Comparison of ENCODE assay signal across 14 cellular contexts in genomic region chr19:45547965-45548609, GRCh38. TPM values are rescaled to one million over a fixed set of nuclear protein-coding genes. Genes with fewer than 3 reads are reported as not detected.
DNase-seq lines count a peak whose midpoint lies in the region; ATAC-seq, FAIRE-seq and TF ChIP-seq lines count a peak whose summit lies in the region.
"Had no signal": no experiment of that assay in that cellular context is flagged by ENCODE, and none has a peak within 500 bp of the region (broad histone marks: within the 10 kb centered on the region; RNA-seq: fewer than 3 reads in every experiment).

No MANE protein-coding gene starts in this region.

- no peak for TF ChIP-seq CTCF in A549 (IDR thresholded peaks at IDR 0.05)
- TF ChIP-seq CTCF in astrocyte of the spinal cord (IDR thresholded peaks at IDR 0.05; ENCODE audit: low read depth, low read length), result no peak
- no peak for TF ChIP-seq CTCF in progenitor cell of endocrine pancreas (IDR thresholded peaks at IDR 0.05; ENCODE audit: unreplicated experiment)
- no peak for TF ChIP-seq CTCF in BE2C (IDR thresholded peaks at IDR 0.05; ENCODE audit: low read depth, low read length)

- H3K4me3 Mint-ChIP-seq in progenitor cell of endocrine pancreas (ENCODE audit: low read depth), result no peak overlapping the region
- H3K4me3 Mint-ChIP-seq: endodermal cell had no signal

- no peak for TF ChIP-seq EP300 in A549 (IDR thresholded peaks at IDR 0.05)

- no peak overlapping the region for H3K4me3 ChIP-seq in A549
- H3K4me3 ChIP-seq in astrocyte of the spinal cord (ENCODE audit: low read depth, low read length), result no peak overlapping the region
- H3K4me3 ChIP-seq in BE2C (ENCODE audit: low read depth, low read length), result no peak overlapping the region
- H3K4me3 ChIP-seq: BLaER1, lung had no signal

- DNase-seq in A549 (ENCODE audit: low read depth in 1 of 2, low spot score in 1 of 2), result peak; percentile 91 to 93
- peak; percentile 22 for DNase-seq in HEK293T (ENCODE audit: extremely low spot score)
- peak; percentile 35 for DNase-seq in astrocyte of the spinal cord (ENCODE audit: low read depth, low spot score)
- DNase-seq in kidney tubule cell (ENCODE audit: low spot score), result peak; percentile 69
- no peak for DNase-seq in progenitor cell of endocrine pancreas (ENCODE audit: low spot score, unreplicated experiment)
- DNase-seq in BE2C, result no peak
- DNase-seq in RPMI8226, result no peak
- DNase-seq: activated naive CD4-positive, alpha-beta T cell treated with anti-CD3 and anti-CD28 coated beads, Interleukin-2, amount 50 U/mL, for 16 hours; endodermal cell; stimulated activated naive CD4-positive, alpha-beta T cell had no signal

- 44% methylated on average over 9 of the region's 9 CpGs for WGBS in A549 (ENCODE audit: missing lambda C conversion rate)

- in situ Hi-C loops in astrocyte of the spinal cord (cut with HindIII; ENCODE audit: low sequenced_read_pairs), result no loop called here

- peak; percentile 80 for FAIRE-seq in A549 (lab: Jason Lieb, UNC)

- peak overlapping the region; percentile 50 for H3K4me2 ChIP-seq in A549
- H3K4me2 ChIP-seq: BLaER1 had no signal

- CTCF ChIA-PET in A549 (lab: Yijun Ruan, JAX) (interaction anchor here (1.0 to 4.6 kb wide), 12 partner anchors 10 to 95 kb away, joined by 3 to 28 read pairs (median 4); no protein-coding TSS in a partner anchor), HEK293T (lab: Yijun Ruan, JAX) (interaction anchor here (1.0 to 2.5 kb wide), 2 partner anchors 10 to 94 kb away, joined by 3 to 15 read pairs; no protein-coding TSS in a partner anchor)

- peaks cover 2% of the 10 kb centered on the region for H3K36me3 Mint-ChIP-seq in progenitor cell of endocrine pancreas (ENCODE audit: insufficient read depth)

- peak overlapping the region; percentile 68 to 84 for H3K27ac ChIP-seq in A549
- H3K27ac ChIP-seq: BLaER1 had no signal

- no peak overlapping the region for H3K27ac Mint-ChIP-seq in progenitor cell of endocrine pancreas
- H3K27ac Mint-ChIP-seq: endodermal cell had no signal

- H3K27me3 Mint-ChIP-seq in progenitor cell of endocrine pancreas, result no peaks in the 10 kb centered on the region

- TF ChIP-seq RAD21 in A549 (conservative IDR thresholded peaks at IDR 0.05 in 1 of 2, IDR thresholded peaks at IDR 0.05 in 1 of 2), result no peak

- H3K9me3 ChIP-seq in A549, result no peaks in the 10 kb centered on the region
- H3K9me3 ChIP-seq in BE2C, result no peaks in the 10 kb centered on the region
- H3K9me3 ChIP-seq: BLaER1 had no signal

- no peaks in the 10 kb centered on the region for H3K27me3 ChIP-seq in BE2C
- H3K27me3 ChIP-seq: BLaER1 had no signal

- ATAC-seq in A549, result peak; percentile 92 to 93
- ATAC-seq in SK-N-SH treated with all-trans-retinoic acid at 6 μM for 48 hours, result no peak
- ATAC-seq: activated CD4-positive, CD25-positive, alpha-beta regulatory T cell treated with anti-CD3 and anti-CD28 coated beads, Interleukin-2, amount 50 U/mL, for 24 hours had no signal

- no peak for TF ChIP-seq POLR2A in A549 (IDR thresholded peaks at IDR 0.05; ENCODE audit: low read length)

- POLR2A ChIA-PET in A549 (lab: Yijun Ruan, JAX), result interaction anchor here (0.8 to 1.3 kb wide), 3 partner anchors 10 to 95 kb away, joined by 3 to 5 read pairs (median 4); no protein-coding TSS in a partner anchor
- POLR2A ChIA-PET in HEK293T (lab: Yijun Ruan, JAX), result no interaction called here

- no peaks in the 10 kb centered on the region for H3K36me3 ChIP-seq in BE2C

- H3K4me1 Mint-ChIP-seq in progenitor cell of endocrine pancreas (ENCODE audit: low read depth), result no peaks in the 10 kb centered on the region
- H3K4me1 Mint-ChIP-seq: endodermal cell had no signal

- H3K4me1 ChIP-seq in A549 (peaks cover 16% of the 10 kb centered on the region), BE2C (no peaks in the 10 kb centered on the region)

- no peaks in the 10 kb centered on the region for H3K9me3 Mint-ChIP-seq in progenitor cell of endocrine pancreas (ENCODE audit: low read depth)

TF ChIP-seq in A549, 52 proteins besides CTCF, POLR2A, EP300 and RAD21:
- TF ChIP-seq NFE2L2 (conservative IDR thresholded peaks at IDR 0.05; ENCODE audit: low read length) (no peak), FOSL2 (IDR thresholded peaks at IDR 0.05) (no peak), FOSL2 (CRISPR knock-in tag; IDR thresholded peaks at IDR 0.05) (peak; percentile 61), MAX (IDR thresholded peaks at IDR 0.05) (peak; percentile 52)

TF ChIP-seq in HEK293T, 16 proteins besides CTCF, POLR2A, EP300 and RAD21:
- TF ChIP-seq PKNOX1 (IDR thresholded peaks at IDR 0.05), result peak; percentile 57
- TF ChIP-seq FOXM1 (IDR thresholded peaks at IDR 0.05; ENCODE audit: borderline replicate concordance), result no peak

TF ChIP-seq in SK-N-SH treated with all-trans-retinoic acid at 6 μM for 48 hours, 23 proteins besides CTCF, POLR2A, EP300 and RAD21 (continues in another document):
- TF ChIP-seq ZFP3 (CRISPR knock-in tag; IDR thresholded peaks at IDR 0.05), result no peak
- no peak for TF ChIP-seq TSHZ2 (CRISPR knock-in tag; IDR thresholded peaks at IDR 0.05)
- no peak for TF ChIP-seq ARNTL (CRISPR knock-in tag; IDR thresholded peaks at IDR 0.05; ENCODE audit: borderline replicate concordance, low read depth)
- no peak for TF ChIP-seq SNAI2 (CRISPR knock-in tag; IDR thresholded peaks at IDR 0.05)
- TF ChIP-seq TCF4 (CRISPR knock-in tag; IDR thresholded peaks at IDR 0.05; ENCODE audit: borderline replicate concordance), result no peak
- no peak for TF ChIP-seq ISL1 (CRISPR knock-in tag; IDR thresholded peaks at IDR 0.05)
- TF ChIP-seq ZNF70 (CRISPR knock-in tag; IDR thresholded peaks at IDR 0.05), result no peak

RNA-seq across cellular contexts. Expression of gene OPA3, which starts 36.5 kb away (rescaled TPM):
- 21.8 and 29.1 TPM in 2 replicates for polyA plus RNA-seq in A549 (2011; rRNA removed)
- polyA plus RNA-seq in A549 (2012; cell fraction: cytosol; rRNA removed), result 20.3 and 24.2 TPM in 2 replicates
- polyA plus RNA-seq in A549 (2012; cell fraction: nucleus; rRNA removed), result 16.1 and 21.2 TPM in 2 replicates
- 13.8 to 15.9 TPM (median 15.6 TPM) in 3 replicates for polyA plus RNA-seq in A549 (2017; fragmentation: RNase III; extraction: RNeasy Plus Mini Kit Qiagen cat#74134 plus additional on column Dnase treatment)
- polyA minus RNA-seq in A549 (2011; rRNA and poly(A)+ RNA removed), result 28.9 and 29.3 TPM in 2 replicates
- 14.4 and 16.5 TPM in 2 replicates for total RNA-seq in progenitor cell of endocrine pancreas
- polyA plus RNA-seq in BE2C (2012; ENCODE audit: insufficient read depth, insufficient read length, low read depth), result 11.8 TPM

RNA-seq across cellular contexts. Expression of gene VASP, which starts 40.8 kb away (rescaled TPM):
- polyA plus RNA-seq in A549 (2011; rRNA removed) (59.1 and 64.5 TPM in 2 replicates), A549 (2017; fragmentation: RNase III; extraction: RNeasy Plus Mini Kit Qiagen cat#74134 plus additional on column Dnase treatment) (83.8 to 94.6 TPM (median 94.3 TPM) in 3 replicates)
- 58.8 and 103 TPM in 2 replicates for polyA plus RNA-seq in A549 (2012; cell fraction: cytosol; rRNA removed)
- polyA plus RNA-seq in A549 (2012; cell fraction: nucleus; rRNA removed), result 93.7 and 118 TPM in 2 replicates
- 72.4 and 90.8 TPM in 2 replicates for polyA minus RNA-seq in A549 (2011; rRNA and poly(A)+ RNA removed)
- 93.4 and 94.9 TPM in 2 replicates for total RNA-seq in progenitor cell of endocrine pancreas
- polyA plus RNA-seq in BE2C (2012; ENCODE audit: insufficient read depth, insufficient read length, low read depth), result 177 TPM

RNA-seq across cellular contexts. Expression of gene PPM1N, which starts 49.8 kb away (rescaled TPM):
- polyA plus RNA-seq in A549 (2011; rRNA removed), result 9.2 and 9.8 TPM in 2 replicates
- polyA plus RNA-seq in A549 (2012; cell fraction: cytosol; rRNA removed), result 8.9 and 11.1 TPM in 2 replicates
- 6.6 TPM in 2 replicates for polyA plus RNA-seq in A549 (2012; cell fraction: nucleus; rRNA removed)
- 6.6 to 11.2 TPM (median 10.5 TPM) in 3 replicates for polyA plus RNA-seq in A549 (2017; fragmentation: RNase III; extraction: RNeasy Plus Mini Kit Qiagen cat#74134 plus additional on column Dnase treatment)
- polyA minus RNA-seq in A549 (2011; rRNA and poly(A)+ RNA removed), result 1.2 and 1.5 TPM in 2 replicates
- 0.62 TPM in 1 of 2 replicates, not detected in the other for total RNA-seq in progenitor cell of endocrine pancreas
- 2.2 TPM for polyA plus RNA-seq in BE2C (2012; ENCODE audit: insufficient read depth, insufficient read length, low read depth)

RNA-seq across cellular contexts. Expression of gene RTN2, which starts 51.2 kb away (rescaled TPM):
- 4.7 and 5.3 TPM in 2 replicates for polyA plus RNA-seq in A549 (2011; rRNA removed)
- polyA plus RNA-seq in A549 (2012; cell fraction: cytosol; rRNA removed), result 4.7 and 7.4 TPM in 2 replicates
- polyA plus RNA-seq in A549 (2012; cell fraction: nucleus; rRNA removed), result 5.4 and 5.8 TPM in 2 replicates
- 6.3 to 9.0 TPM (median 8.1 TPM) in 3 replicates for polyA plus RNA-seq in A549 (2017; fragmentation: RNase III; extraction: RNeasy Plus Mini Kit Qiagen cat#74134 plus additional on column Dnase treatment)
- 6.7 and 10.8 TPM in 2 replicates for polyA minus RNA-seq in A549 (2011; rRNA and poly(A)+ RNA removed)
- 17.9 and 21.6 TPM in 2 replicates for total RNA-seq in progenitor cell of endocrine pancreas
- polyA plus RNA-seq in BE2C (2012; ENCODE audit: insufficient read depth, insufficient read length, low read depth), result 79.0 TPM

RNA-seq across cellular contexts. Expression of gene GPR4, which starts 53.9 kb away (rescaled TPM):
- polyA plus RNA-seq in A549 (2011; rRNA removed) (0.10 TPM in 1 of 2 replicates, not detected in the other), A549 (2017; fragmentation: RNase III; extraction: RNeasy Plus Mini Kit Qiagen cat#74134 plus additional on column Dnase treatment) (0.03 to 0.12 TPM (median 0.04 TPM) in 3 replicates)
- 0.05 TPM in 1 of 2 replicates, not detected in the other for polyA plus RNA-seq in A549 (2012; cell fraction: cytosol; rRNA removed)
- 0.23 and 0.40 TPM in 2 replicates for polyA plus RNA-seq in A549 (2012; cell fraction: nucleus; rRNA removed)
- 0.29 TPM in 1 of 2 replicates, not detected in the other for polyA minus RNA-seq in A549 (2011; rRNA and poly(A)+ RNA removed)
- total RNA-seq in progenitor cell of endocrine pancreas, result not detected in 2 replicates
- polyA plus RNA-seq in BE2C (2012; ENCODE audit: insufficient read depth, insufficient read length, low read depth), result 8.6 TPM
- total RNA-seq: endodermal cell had no signal

Comparison
In these comparisons a context has a peak if more than half of its experiments do, and no peak if none do; other contexts are left out.
1. DNase-seq: peak in A549 (2 of 2), HEK293T (single experiment), astrocyte of the spinal cord (single experiment) and kidney tubule cell (single experiment); none in progenitor cell of endocrine pancreas (single experiment), BE2C (single experiment) and RPMI8226 (single experiment).